ENCODE assay signal across 1 cellular context in the genomic region with DNA sequence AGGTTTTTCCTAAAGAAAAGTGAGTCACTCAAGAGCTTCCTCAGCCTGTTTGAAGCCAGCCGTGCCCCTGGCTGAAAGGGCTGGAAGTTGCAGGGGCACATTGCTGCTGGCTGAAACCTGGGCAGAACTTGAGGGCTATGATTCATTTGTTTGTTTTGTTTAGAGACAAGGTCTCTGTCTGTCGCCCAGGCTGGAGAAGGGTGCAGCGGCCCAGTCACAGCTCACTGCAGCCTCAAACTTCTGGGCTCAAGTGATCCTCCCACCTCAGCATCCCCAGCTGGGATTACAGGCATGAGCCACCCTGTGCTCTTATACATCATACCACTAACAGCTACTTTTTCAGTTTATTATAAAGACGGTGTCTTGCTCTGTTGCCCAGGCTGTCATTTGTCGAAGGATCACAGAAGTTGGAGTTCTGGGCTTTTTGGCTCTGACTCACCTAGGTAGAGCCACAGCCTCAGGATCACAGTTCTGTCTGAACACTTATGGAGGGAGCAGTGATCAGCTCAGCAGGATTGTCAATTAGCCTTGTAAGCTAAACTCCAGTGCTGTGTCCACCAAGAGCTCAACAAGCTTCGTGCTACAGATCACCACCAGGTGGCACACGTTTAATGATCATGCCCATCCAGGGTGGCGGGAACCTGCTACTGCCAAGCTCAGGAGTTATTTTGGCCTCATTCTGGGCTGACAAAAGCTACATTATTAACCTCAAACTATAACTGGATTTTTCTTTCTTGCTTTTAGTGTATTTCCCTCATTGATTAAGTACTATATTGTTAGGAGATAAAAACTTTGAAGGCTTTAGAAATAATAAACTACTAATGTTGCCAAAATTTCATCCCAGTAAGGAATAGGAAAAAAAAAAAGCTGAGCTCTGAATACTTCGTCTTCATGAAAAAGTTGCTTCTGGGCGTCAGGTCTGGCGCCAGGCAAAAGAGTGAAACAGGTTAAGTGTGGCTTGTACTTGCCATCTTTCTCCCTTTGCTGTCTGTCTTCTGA.
TF ChIP-seq lines count a peak whose summit lies in the region.

No MANE protein-coding gene starts in this region.

TF ChIP-seq in A549, 52 proteins besides CTCF, POLR2A, EP300 and RAD21 (continued from another document):
- TF ChIP-seq, protein P1, sequence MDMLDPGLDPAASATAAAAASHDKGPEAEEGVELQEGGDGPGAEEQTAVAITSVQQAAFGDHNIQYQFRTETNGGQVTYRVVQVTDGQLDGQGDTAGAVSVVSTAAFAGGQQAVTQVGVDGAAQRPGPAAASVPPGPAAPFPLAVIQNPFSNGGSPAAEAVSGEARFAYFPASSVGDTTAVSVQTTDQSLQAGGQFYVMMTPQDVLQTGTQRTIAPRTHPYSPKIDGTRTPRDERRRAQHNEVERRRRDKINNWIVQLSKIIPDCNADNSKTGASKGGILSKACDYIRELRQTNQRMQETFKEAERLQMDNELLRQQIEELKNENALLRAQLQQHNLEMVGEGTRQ (IDR thresholded peaks at IDR 0.05): no peak; the same call in 1 of the 2 replicates
- no peak for TF ChIP-seq RNF2 (IDR thresholded peaks at IDR 0.05; ENCODE audit: borderline replicate concordance, low read depth)
- TF ChIP-seq ZNF302 (CRISPR knock-in tag; IDR thresholded peaks at IDR 0.05): no peak
- no peak for TF ChIP-seq JUN (IDR thresholded peaks at IDR 0.05)
- TF ChIP-seq MAFK (IDR thresholded peaks at IDR 0.05; ENCODE audit: partially characterized antibody): peak; percentile 57
- TF ChIP-seq FOSL2 (IDR thresholded peaks at IDR 0.05): peak; percentile 36; the same call in 1 of the 2 replicates
- peak; percentile 70 for TF ChIP-seq FOSL2 (CRISPR knock-in tag; IDR thresholded peaks at IDR 0.05)
- TF ChIP-seq GATA3 (IDR thresholded peaks at IDR 0.05; ENCODE audit: borderline replicate concordance): no peak
- TF ChIP-seq RCOR1 (IDR thresholded peaks at IDR 0.05; ENCODE audit: low read depth, low read length): no peak
- TF ChIP-seq NR3C1 (IDR thresholded peaks at IDR 0.05): no peak
- no peak for TF ChIP-seq RFX5 (IDR thresholded peaks at IDR 0.05)
- TF ChIP-seq, protein P2, sequence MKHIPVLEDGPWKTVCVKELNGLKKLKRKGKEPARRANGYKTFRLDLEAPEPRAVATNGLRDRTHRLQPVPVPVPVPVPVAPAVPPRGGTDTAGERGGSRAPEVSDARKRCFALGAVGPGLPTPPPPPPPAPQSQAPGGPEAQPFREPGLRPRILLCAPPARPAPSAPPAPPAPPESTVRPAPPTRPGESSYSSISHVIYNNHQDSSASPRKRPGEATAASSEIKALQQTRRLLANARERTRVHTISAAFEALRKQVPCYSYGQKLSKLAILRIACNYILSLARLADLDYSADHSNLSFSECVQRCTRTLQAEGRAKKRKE (CRISPR knock-in tag; IDR thresholded peaks at IDR 0.05; ENCODE audit: low read depth): no peak
- no peak for TF ChIP-seq TP53 (CRISPR knock-in tag; IDR thresholded peaks at IDR 0.05)
- no peak; the same call in 1 of the 2 replicates for TF ChIP-seq JUNB (IDR thresholded peaks at IDR 0.05)
- no peak for TF ChIP-seq MAZ (IDR thresholded peaks at IDR 0.05; ENCODE audit: borderline replicate concordance, low read depth, low read length)
- TF ChIP-seq REST (IDR thresholded peaks at IDR 0.05): no peak
- no peak for TF ChIP-seq KDM5A (IDR thresholded peaks at IDR 0.05)
- TF ChIP-seq, protein P3, sequence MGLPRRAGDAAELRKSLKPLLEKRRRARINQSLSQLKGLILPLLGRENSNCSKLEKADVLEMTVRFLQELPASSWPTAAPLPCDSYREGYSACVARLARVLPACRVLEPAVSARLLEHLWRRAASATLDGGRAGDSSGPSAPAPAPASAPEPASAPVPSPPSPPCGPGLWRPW (IDR thresholded peaks at IDR 0.05): no peak
- TF ChIP-seq MYC (IDR thresholded peaks at IDR 0.05; ENCODE audit: borderline replicate concordance, low read length): no peak
- no peak for TF ChIP-seq CEBPB (IDR thresholded peaks at IDR 0.05)
- no peak for TF ChIP-seq CBX2 (IDR thresholded peaks at IDR 0.05; ENCODE audit: borderline replicate concordance, low read depth)
- TF ChIP-seq ZSCAN20 (CRISPR knock-in tag; IDR thresholded peaks at IDR 0.05): no peak
- TF ChIP-seq, protein P4, sequence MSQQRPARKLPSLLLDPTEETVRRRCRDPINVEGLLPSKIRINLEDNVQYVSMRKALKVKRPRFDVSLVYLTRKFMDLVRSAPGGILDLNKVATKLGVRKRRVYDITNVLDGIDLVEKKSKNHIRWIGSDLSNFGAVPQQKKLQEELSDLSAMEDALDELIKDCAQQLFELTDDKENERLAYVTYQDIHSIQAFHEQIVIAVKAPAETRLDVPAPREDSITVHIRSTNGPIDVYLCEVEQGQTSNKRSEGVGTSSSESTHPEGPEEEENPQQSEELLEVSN (IDR thresholded peaks at IDR 0.05; ENCODE audit: borderline replicate concordance, low read depth): peak; percentile 79; the same call in 1 of the 2 replicates
